Comparison of ENCODE assay signal across 11 cellular contexts in the genomic region with DNA sequence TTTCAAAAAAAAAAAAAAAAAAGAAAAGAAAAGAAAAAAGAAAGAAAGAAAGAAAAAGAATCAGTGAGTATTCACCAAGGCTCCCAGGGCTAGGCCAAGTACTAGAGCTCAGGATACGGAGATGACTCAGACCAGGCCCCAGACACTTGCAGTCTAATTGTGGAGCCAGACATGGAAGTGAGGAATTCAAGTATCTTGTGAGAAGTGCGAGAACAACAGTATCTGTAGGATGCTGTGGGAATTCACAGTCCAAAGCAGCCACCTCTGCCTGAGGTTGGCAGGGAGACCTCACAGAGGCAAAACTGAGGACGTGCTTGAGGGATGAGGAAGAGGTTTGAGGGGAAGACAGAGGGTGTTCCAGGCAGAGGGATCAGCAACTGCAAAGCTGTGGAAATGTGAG. TPM values are rescaled to one million over a fixed set of nuclear protein-coding genes. Genes with fewer than 3 reads are reported as not detected.
DNase-seq lines count a peak whose midpoint lies in the region; ATAC-seq and TF ChIP-seq lines count a peak whose summit lies in the region.
"Had no signal": no experiment of that assay in that cellular context is flagged by ENCODE, and none has a peak within 500 bp of the region (broad histone marks: within the 10 kb centered on the region; RNA-seq: fewer than 3 reads in every experiment).

No MANE protein-coding gene starts in this region.

- CTCF ChIA-PET in WTC11 (lab: Charles Lee), result interaction anchor here (0.6 to 1.0 kb wide), 3 partner anchors 19 to 550 kb away, joined by 3 to 4 read pairs (median 4); no protein-coding TSS in a partner anchor

- no peaks in the 10 kb centered on the region for H3K9me3 Mint-ChIP-seq in WTC11

- H3K27ac Mint-ChIP-seq in WTC11, result 0 out of 2 replicates have a peak overlapping the region, but pooled peaks have one; percentile 93

- ATAC-seq in WTC11 (no peak), GM18511 (IDR thresholded peaks at IDR 0.05; ENCODE audit: unreplicated experiment) (no peak)

- POLR2A ChIA-PET in WTC11 (lab: Charles Lee), result no interaction called here

- no peak for TF ChIP-seq CTCF in WTC11 (IDR thresholded peaks at IDR 0.05)

- H3K4me1 Mint-ChIP-seq in WTC11, result peaks cover 14% of the 10 kb centered on the region

- H3K4me3 Mint-ChIP-seq in WTC11, result peak overlapping the region; percentile 52

- no peaks in the 10 kb centered on the region for H3K36me3 Mint-ChIP-seq in WTC11

- peaks cover 40% of the 10 kb centered on the region for H3K27me3 Mint-ChIP-seq in WTC11 (ENCODE audit: low read depth)

- DNase-seq in A172 (ENCODE audit: low spot score) (peak; percentile 82), GM03348 (ENCODE audit: low spot score) (peak; percentile 75), WTC11 (ENCODE audit: low spot score) (no peak), glomerular endothelial cell (ENCODE audit: extremely low read depth, low read depth, low spot score) (peak; percentile 54), G401 (ENCODE audit: low spot score) (no peak), ecto neural progenitor cell (ENCODE audit: low spot score) (no peak), NCI-H1436 (lab: John Stamatoyannopoulos, UW) (no peak)
- DNase-seq: DMS 273 treated with DMSO at 0.1 percent for 48 hours, NCI-H2171 had no signal

- in situ Hi-C loops in G401 (cut with HindIII; ENCODE audit: low sequenced_read_pairs), result no loop called here

TF ChIP-seq in WTC11, 78 proteins besides CTCF, POLR2A, EP300 and RAD21:
- TF ChIP-seq, protein P1, sequence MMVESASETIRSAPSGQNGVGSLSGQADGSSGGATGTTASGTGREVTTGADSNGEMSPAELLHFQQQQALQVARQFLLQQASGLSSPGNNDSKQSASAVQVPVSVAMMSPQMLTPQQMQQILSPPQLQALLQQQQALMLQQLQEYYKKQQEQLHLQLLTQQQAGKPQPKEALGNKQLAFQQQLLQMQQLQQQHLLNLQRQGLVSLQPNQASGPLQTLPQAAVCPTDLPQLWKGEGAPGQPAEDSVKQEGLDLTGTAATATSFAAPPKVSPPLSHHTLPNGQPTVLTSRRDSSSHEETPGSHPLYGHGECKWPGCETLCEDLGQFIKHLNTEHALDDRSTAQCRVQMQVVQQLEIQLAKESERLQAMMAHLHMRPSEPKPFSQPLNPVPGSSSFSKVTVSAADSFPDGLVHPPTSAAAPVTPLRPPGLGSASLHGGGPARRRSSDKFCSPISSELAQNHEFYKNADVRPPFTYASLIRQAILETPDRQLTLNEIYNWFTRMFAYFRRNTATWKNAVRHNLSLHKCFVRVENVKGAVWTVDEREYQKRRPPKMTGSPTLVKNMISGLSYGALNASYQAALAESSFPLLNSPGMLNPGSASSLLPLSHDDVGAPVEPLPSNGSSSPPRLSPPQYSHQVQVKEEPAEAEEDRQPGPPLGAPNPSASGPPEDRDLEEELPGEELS (CRISPR knock-in tag; IDR thresholded peaks at IDR 0.05), result no peak
- TF ChIP-seq ZNF219 (CRISPR knock-in tag; IDR thresholded peaks at IDR 0.05; ENCODE audit: borderline replicate concordance), result no peak
- no peak for TF ChIP-seq SOX15 (CRISPR knock-in tag; IDR thresholded peaks at IDR 0.05)
- no peak for TF ChIP-seq FOXK1 (CRISPR knock-in tag; IDR thresholded peaks at IDR 0.05)
- TF ChIP-seq NFYB (CRISPR knock-in tag; conservative IDR thresholded peaks at IDR 0.05; ENCODE audit: low read depth), result no peak
- no peak for TF ChIP-seq RELA (CRISPR knock-in tag; IDR thresholded peaks at IDR 0.05; ENCODE audit: borderline replicate concordance)
- no peak for TF ChIP-seq NR2C2 (CRISPR knock-in tag; IDR thresholded peaks at IDR 0.05)
TF ChIP-seq in WTC11: peak in this region for 0.

RNA-seq across cellular contexts. Expression of a gene that starts 14.0 kb away (rescaled TPM):
- total RNA-seq in A172 (2014; rRNA removed; shearing (Covaris generic)), result 1,380 and 1,410 TPM in 2 replicates
- total RNA-seq in WTC11 (2021) (1,537 to 1,958 TPM (median 1,913 TPM) in 3 replicates), glomerular endothelial cell (1,069 and 1,121 TPM in 2 replicates)
- 432 and 515 TPM in 2 replicates for total RNA-seq in G401 (2014; rRNA removed; shearing (Covaris generic))

RNA-seq across cellular contexts. Expression of a gene that starts 20.4 kb away (rescaled TPM):
- 0.38 and 1.1 TPM in 2 replicates for total RNA-seq in A172 (2014; rRNA removed; shearing (Covaris generic))
- total RNA-seq in WTC11 (2021) (28.1 to 30.3 TPM (median 30.2 TPM) in 3 replicates), glomerular endothelial cell (0.82 TPM in 1 of 2 replicates, not detected in the other)
- 1.3 TPM in 1 of 2 replicates, not detected in the other for total RNA-seq in G401 (2014; rRNA removed; shearing (Covaris generic))
- total RNA-seq: right atrium auricular region had no signal

RNA-seq across cellular contexts. Expression of a gene that starts 24.3 kb away (rescaled TPM):
- total RNA-seq in A172 (2014; rRNA removed; shearing (Covaris generic)), result 185 and 215 TPM in 2 replicates
- 159 to 164 TPM (median 161 TPM) in 3 replicates for total RNA-seq in WTC11 (2021)
- 117 and 121 TPM in 2 replicates for total RNA-seq in glomerular endothelial cell
- total RNA-seq in G401 (2014; rRNA removed; shearing (Covaris generic)), result 225 and 232 TPM in 2 replicates

RNA-seq across cellular contexts. Expression of a gene that starts 28.5 kb away (rescaled TPM):
- not detected in 2 replicates for total RNA-seq in A172 (2014; rRNA removed; shearing (Covaris generic))
- total RNA-seq in WTC11 (2021) (not detected in 3 replicates), glomerular endothelial cell (not detected in 2 replicates)
- total RNA-seq in G401 (2014; rRNA removed; shearing (Covaris generic)), result not detected in 2 replicates
- total RNA-seq: right atrium auricular region had no signal

RNA-seq across cellular contexts. Expression of a gene that starts 40.2 kb away (rescaled TPM):
- not detected in 2 replicates for total RNA-seq in A172 (2014; rRNA removed; shearing (Covaris generic))
- 5.1 to 7.6 TPM (median 6.6 TPM) in 3 replicates for total RNA-seq in WTC11 (2021)
- total RNA-seq in glomerular endothelial cell, result 0.41 and 0.58 TPM in 2 replicates
- not detected in 2 replicates for total RNA-seq in G401 (2014; rRNA removed; shearing (Covaris generic))

Comparison
In these comparisons a context has a peak if more than half of its experiments do, and no peak if none do; other contexts are left out.
1. DNase-seq: peak in A172 (single experiment), GM03348 (single experiment) and glomerular endothelial cell (single experiment); none in WTC11 (single experiment), G401 (single experiment), ecto neural progenitor cell (single experiment) and NCI-H1436 (single experiment).
2. RNA of a gene that starts 20.4 kb away (total RNA-seq): 28.1 to 30.3 TPM in WTC11; 1.3 TPM in G401, 0.38 to 1.1 TPM in A172 and 0.82 TPM in glomerular endothelial cell; every median in the first group is over 10 times any median in the second.